In the genomic region with DNA sequence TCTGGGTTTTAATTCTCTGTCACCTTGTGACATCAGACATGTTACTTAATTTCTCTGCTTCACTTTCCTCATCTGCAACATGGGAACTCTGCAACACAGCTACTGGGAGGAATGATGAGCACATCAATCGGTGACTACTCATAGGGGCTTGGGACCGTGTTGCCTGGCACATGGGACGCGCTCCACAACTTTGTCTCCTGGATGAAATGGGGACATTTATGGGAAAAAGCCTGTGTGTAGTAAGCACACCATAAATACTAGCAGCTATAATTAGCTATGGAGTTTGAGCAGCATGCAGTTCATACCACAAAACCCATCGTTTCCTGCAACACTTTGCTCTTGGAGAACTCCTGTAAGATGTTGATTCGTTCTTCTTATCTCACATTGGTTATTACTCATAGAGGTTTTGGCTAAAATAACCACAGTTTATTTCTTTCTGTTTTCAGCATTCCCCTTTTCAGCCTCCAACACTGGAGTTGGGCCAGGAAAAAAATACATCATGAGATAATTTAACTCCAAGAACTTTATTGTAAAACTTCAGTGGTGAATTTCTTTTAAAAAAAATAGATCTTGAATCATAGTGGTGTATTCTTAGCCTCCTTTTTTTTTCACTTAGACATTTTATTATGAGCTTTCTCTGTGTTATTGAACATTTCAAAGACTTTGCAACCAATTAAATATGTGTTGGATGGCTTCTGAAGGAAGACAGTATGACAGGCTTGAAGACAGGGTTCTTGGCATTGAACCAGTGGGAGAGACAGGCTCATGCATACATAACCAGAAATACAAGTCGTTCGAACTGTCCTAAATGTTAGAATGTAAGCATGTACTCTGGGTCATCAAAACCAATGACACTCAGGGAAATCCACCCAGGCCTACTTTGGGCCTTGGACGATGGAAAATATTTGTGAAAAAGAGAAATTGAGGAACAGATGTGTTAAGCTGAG, we compare ENCODE assay signal across 8 cellular contexts.
DNase-seq lines count a peak whose midpoint lies in the region; ATAC-seq and TF ChIP-seq lines count a peak whose summit lies in the region.

No MANE protein-coding gene starts in this region.

- peak overlapping the region; percentile 14 for H3K4me3 ChIP-seq in effector memory CD4-positive, alpha-beta T cell (ENCODE audit: insufficient read depth, low read depth, low read length, poor library complexity, severe bottlenecking)

- no peak for TF ChIP-seq CTCF in osteocyte (IDR thresholded peaks at IDR 0.05)

- H3K27ac Mint-ChIP-seq in osteocyte (ENCODE audit: unreplicated experiment) = peak overlapping the region; percentile 12

- peaks cover 62% of the 10 kb centered on the region for H3K4me1 ChIP-seq in effector memory CD4-positive, alpha-beta T cell (ENCODE audit: control insufficient read depth, insufficient read depth, low read length, poor library complexity, severe bottlenecking)

- H3K36me3 ChIP-seq in effector memory CD4-positive, alpha-beta T cell (ENCODE audit: control insufficient read depth, insufficient read depth, low read length) = no peaks in the 10 kb centered on the region

- H3K27me3 ChIP-seq in effector memory CD4-positive, alpha-beta T cell (replicated peaks; ENCODE audit: control insufficient read depth, insufficient read depth, low read length, poor library complexity, severe bottlenecking) = no peaks in the 10 kb centered on the region

- ATAC-seq in GM19467 (IDR thresholded peaks at IDR 0.05; ENCODE audit: unreplicated experiment) = no peak
- no peak for ATAC-seq in HG02763 (IDR thresholded peaks at IDR 0.05; ENCODE audit: unreplicated experiment)

- peak overlapping the region; percentile 63 for H3K27ac ChIP-seq in effector memory CD4-positive, alpha-beta T cell (ENCODE audit: insufficient read depth, low read length, poor library complexity, severe bottlenecking)

- H3K4me3 Mint-ChIP-seq in osteocyte (ENCODE audit: unreplicated experiment) = no peak overlapping the region

- no peaks in the 10 kb centered on the region for H3K9me3 ChIP-seq in effector memory CD4-positive, alpha-beta T cell (ENCODE audit: control insufficient read depth, low read length)

- H3K36me3 Mint-ChIP-seq in osteocyte (ENCODE audit: unreplicated experiment) = peaks cover 43% of the 10 kb centered on the region

- H3K27me3 Mint-ChIP-seq in osteocyte (ENCODE audit: unreplicated experiment) = no peaks in the 10 kb centered on the region

- peaks cover 7% of the 10 kb centered on the region for H3K9me3 Mint-ChIP-seq in osteocyte (ENCODE audit: unreplicated experiment)

- peaks cover 18% of the 10 kb centered on the region for H3K4me1 Mint-ChIP-seq in osteocyte (ENCODE audit: unreplicated experiment)

- DNase-seq in stimulated activated naive CD4-positive, alpha-beta T cell (lab: John Stamatoyannopoulos, UW) = peak in 5 of 6 experiments; percentile 16 to 74 (median 63)
- DNase-seq in stimulated activated naive CD4-positive, alpha-beta T cell treated with Interleukin-2 at 50 U/mL for 16 hours (lab: John Stamatoyannopoulos, UW) = no peak
- DNase-seq in SIG-M5 (lab: John Stamatoyannopoulos, UW) (peak; percentile 46), osteocyte (ENCODE audit: extremely low spot score, unreplicated experiment) (no peak), globus pallidus (ENCODE audit: low spot score) (no peak)
- DNase-seq in effector memory CD4-positive, alpha-beta T cell = peak; percentile 6 to 17 (median 15)

Comparison
In these comparisons a context has a peak if more than half of its experiments do, and no peak if none do; other contexts are left out.
1. DNase-seq: peak in stimulated activated naive CD4-positive, alpha-beta T cell (5 of 6), SIG-M5 (single experiment) and effector memory CD4-positive, alpha-beta T cell (3 of 3); none in stimulated activated naive CD4-positive, alpha-beta T cell treated with Interleukin-2 at 50 U/mL for 16 hours (single experiment), osteocyte (single experiment) and globus pallidus (single experiment).